24 cellular contexts compared by ENCODE assay signal in the genomic region with DNA sequence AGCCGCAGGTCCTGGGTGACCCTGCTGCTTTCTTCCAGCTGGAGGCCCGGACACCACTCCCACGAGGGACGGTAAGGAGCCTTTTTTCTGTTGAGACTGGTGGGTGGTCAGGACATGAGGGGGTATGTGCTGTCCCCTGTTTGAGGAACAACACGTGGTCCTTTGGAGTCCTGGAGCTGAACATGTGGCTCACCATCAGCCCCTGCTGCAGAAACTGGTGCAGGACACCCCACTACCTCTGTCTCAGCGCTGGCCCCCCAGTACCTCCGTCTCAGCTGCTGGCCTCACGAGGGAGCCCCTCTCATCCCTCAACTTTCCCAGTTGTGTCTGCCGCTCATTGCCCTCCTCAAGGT. TPM values are rescaled to one million over a fixed set of nuclear protein-coding genes. Genes with fewer than 3 reads are reported as not detected.
DNase-seq lines count a peak whose midpoint lies in the region; ATAC-seq and TF ChIP-seq lines count a peak whose summit lies in the region.
"Had no signal": no experiment of that assay in that cellular context is flagged by ENCODE, and none has a peak within 500 bp of the region (broad histone marks: within the 10 kb centered on the region; RNA-seq: fewer than 3 reads in every experiment).

No MANE protein-coding gene starts in this region.

- H3K9me3 Mint-ChIP-seq in T-helper 2 cell treated with Interferon-gamma antibody and Interleukin-4, amounts not matched to agents 5 μg/mL and 100 μg/mL, for 36 hours: no peaks in the 10 kb centered on the region
- H3K9me3 Mint-ChIP-seq in endothelial cell (ENCODE audit: unreplicated experiment): no peaks in the 10 kb centered on the region

- H3K27me3 ChIP-seq in H7 (ENCODE audit: control insufficient read depth, insufficient read depth, low read length): no peaks in the 10 kb centered on the region
- no peaks in the 10 kb centered on the region for H3K27me3 ChIP-seq in hepatocyte
- H3K27me3 ChIP-seq: tibial nerve had no signal

- no peaks in the 10 kb centered on the region for H3K9me3 ChIP-seq in hepatocyte (ENCODE audit: low read depth)
- H3K9me3 ChIP-seq: prostate gland, tibial nerve had no signal

- H4K20me1 ChIP-seq in hepatocyte (ENCODE audit: insufficient read depth, poor library complexity, severe bottlenecking): no peaks in the 10 kb centered on the region

- H3K4me1 ChIP-seq in hepatocyte (ENCODE audit: insufficient read depth): no peaks in the 10 kb centered on the region
- H3K4me1 ChIP-seq: tibial nerve had no signal

- no peak overlapping the region for H2AFZ ChIP-seq in hepatocyte

- H3K4me3 ChIP-seq in H7 (ENCODE audit: insufficient read depth, low read depth, low read length) (no peak overlapping the region), hepatocyte (no peak overlapping the region)
- H3K4me3 ChIP-seq: prostate gland, tibial nerve had no signal

- no peak overlapping the region for H3K27ac ChIP-seq in hepatocyte
- H3K27ac ChIP-seq: prostate gland, tibial nerve had no signal

- H3K27me3 Mint-ChIP-seq in T-helper 2 cell treated with Interferon-gamma antibody and Interleukin-4, amounts not matched to agents 5 μg/mL and 100 μg/mL, for 36 hours (ENCODE audit: low read depth): no peaks in the 10 kb centered on the region
- H3K27me3 Mint-ChIP-seq in endothelial cell (ENCODE audit: unreplicated experiment): peaks cover 6% of the 10 kb centered on the region

- H3K9me2 ChIP-seq in hepatocyte (replicated peaks; ENCODE audit: insufficient read depth): no peaks in the 10 kb centered on the region

- no peak for TF ChIP-seq CTCF in endothelial cell (IDR thresholded peaks at IDR 0.05; ENCODE audit: unreplicated experiment)
- TF ChIP-seq CTCF in hepatocyte (IDR thresholded peaks at IDR 0.05; ENCODE audit: poor library complexity): no peak

- no peaks in the 10 kb centered on the region for H3K79me2 ChIP-seq in hepatocyte

- intact Hi-C loops in sciatic nerve (cut with DNase I): no loop called here

- DNase-seq in T-helper 2 cell treated with Interferon-gamma antibody and Interleukin-4, amounts not matched to agents 5 μg/mL and 100 μg/mL, for 36 hours (ENCODE audit: low spot score): no peak
- DNase-seq in T-helper 2 cell: no peak
- DNase-seq in H7: peak; percentile 62
- DNase-seq in endothelial cell (ENCODE audit: low spot score): no peak
- DNase-seq in sciatic nerve (ENCODE audit: low spot score): peak; percentile 38
- DNase-seq in ureter (ENCODE audit: low spot score): no peak
- DNase-seq in hepatocyte (ENCODE audit: low spot score): no peak
- DNase-seq: activated CD4-positive, alpha-beta T cell treated with anti-CD3 and anti-CD28 coated beads, Interleukin-2, amount 50 U/mL, for 48 hours; activated CD4-positive, CD25-positive, alpha-beta regulatory T cell; activated gamma-delta T cell; DMS79 treated with DMSO at 0.1 percent for 48 hours; effector memory CD4-positive, alpha-beta T cell; foreskin fibroblast; GOT3; midbrain; NCI-H1105; NCI-H1930; stimulated activated CD8-positive, alpha-beta memory T cell treated with anti-CD3 and anti-CD28 coated beads, Interleukin-4, amount 100 ng/mL, for 48 hours had no signal

- peak overlapping the region; percentile 41 for H3K27ac Mint-ChIP-seq in T-helper 2 cell treated with Interferon-gamma antibody and Interleukin-4, amounts not matched to agents 5 μg/mL and 100 μg/mL, for 36 hours
- peak overlapping the region; percentile 52 for H3K27ac Mint-ChIP-seq in endothelial cell (ENCODE audit: unreplicated experiment)
- H3K27ac Mint-ChIP-seq: nephron had no signal

- WGBS in hepatocyte (ENCODE audit: low lambda C conversion rate, missing lambda C conversion rate): 96% methylated on average over 9 of the region's 9 CpGs

- H3K4me3 Mint-ChIP-seq in T-helper 2 cell treated with Interferon-gamma antibody and Interleukin-4, amounts not matched to agents 5 μg/mL and 100 μg/mL, for 36 hours: no peak overlapping the region
- H3K4me3 Mint-ChIP-seq in endothelial cell (ENCODE audit: unreplicated experiment): no peak overlapping the region
- H3K4me3 Mint-ChIP-seq: brain, nephron had no signal

- ATAC-seq in sciatic nerve: no peak
- ATAC-seq in GM18861 (IDR thresholded peaks at IDR 0.05; ENCODE audit: unreplicated experiment): no peak
- ATAC-seq: SK-N-SH treated with all-trans-retinoic acid at 6 μM for 48 hours had no signal

- H3K4me2 ChIP-seq in hepatocyte: no peak overlapping the region

- H3K36me3 Mint-ChIP-seq in T-helper 2 cell treated with Interferon-gamma antibody and Interleukin-4, amounts not matched to agents 5 μg/mL and 100 μg/mL, for 36 hours (ENCODE audit: low read depth): no peaks in the 10 kb centered on the region
- no peaks in the 10 kb centered on the region for H3K36me3 Mint-ChIP-seq in endothelial cell (ENCODE audit: low read depth, unreplicated experiment)

- H3K36me3 ChIP-seq in H7 (replicated peaks; ENCODE audit: control insufficient read depth, insufficient read depth, low read length): no peaks in the 10 kb centered on the region; the same call in 1 of the 2 replicates
- no peaks in the 10 kb centered on the region for H3K36me3 ChIP-seq in hepatocyte (replicated peaks; ENCODE audit: insufficient read depth, low read depth)
- H3K36me3 ChIP-seq: prostate gland had no signal

- H3K4me1 Mint-ChIP-seq in T-helper 2 cell treated with Interferon-gamma antibody and Interleukin-4, amounts not matched to agents 5 μg/mL and 100 μg/mL, for 36 hours (ENCODE audit: low read depth): no peaks in the 10 kb centered on the region
- no peaks in the 10 kb centered on the region for H3K4me1 Mint-ChIP-seq in endothelial cell (ENCODE audit: unreplicated experiment)
- H3K4me1 Mint-ChIP-seq: nephron had no signal

RNA-seq across cellular contexts. Expression of a gene that starts 34.7 kb away (rescaled TPM):
- total RNA-seq in H7 (2014; rRNA removed; shearing (Covaris generic)): 17.9 and 19.6 TPM in 2 replicates
- total RNA-seq in endothelial cell (ENCODE audit: unreplicated experiment): 27.1 TPM
- total RNA-seq in sciatic nerve: 10.2 TPM
- 23.0 TPM for total RNA-seq in ureter
- 4.0 and 7.7 TPM in 2 replicates for total RNA-seq in hepatocyte
- polyA plus RNA-seq in hepatocyte: 16.1 and 24.8 TPM in 2 replicates

Comparison
In these comparisons a context has a peak if more than half of its experiments do, and no peak if none do; other contexts are left out.
1. DNase-seq: peak in H7 (single experiment) and sciatic nerve (single experiment); none in T-helper 2 cell treated with Interferon-gamma antibody and Interleukin-4, amounts not matched to agents 5 μg/mL and 100 μg/mL, for 36 hours (single experiment), T-helper 2 cell (0 of 5), endothelial cell (single experiment), ureter (single experiment) and hepatocyte (single experiment).